In genomic region chr14:94821705-94822104, GRCh38 we compare ENCODE assay signal across 2 cellular contexts.
A peak's percentile ranks its signal among the peaks of the same experiment; 100 is the strongest.
TF ChIP-seq lines count a peak whose summit lies in the region.

No MANE protein-coding gene starts in this region.

TF ChIP-seq in HepG2, 621 proteins besides CTCF, POLR2A, EP300 and RAD21:
- TF ChIP-seq U2AF2 (IDR thresholded peaks at IDR 0.05; ENCODE audit: low read depth, low read length) (no peak), MBD4 (IDR thresholded peaks at IDR 0.05; ENCODE audit: borderline replicate concordance, low read length) (no peak), ZNF530 (CRISPR knock-in tag; IDR thresholded peaks at IDR 0.05; ENCODE audit: low read depth) (no peak), TOPORS (CRISPR knock-in tag; IDR thresholded peaks at IDR 0.05) (no peak), MAFK (conservative IDR thresholded peaks at IDR 0.05 in 1 of 2, IDR thresholded peaks at IDR 0.05 in 1 of 2; ENCODE audit: low read length in 2 of 2) (peak; percentile 85 to 95), IRF2 (CRISPR knock-in tag; IDR thresholded peaks at IDR 0.05) (no peak), MAFF (IDR thresholded peaks at IDR 0.05; ENCODE audit: low read depth, low read length) (peak; percentile 91), ZNF710 (CRISPR knock-in tag; IDR thresholded peaks at IDR 0.05; ENCODE audit: borderline replicate concordance) (no peak), KAT7 (CRISPR knock-in tag; IDR thresholded peaks at IDR 0.05; ENCODE audit: borderline replicate concordance) (no peak), ZNF12 (CRISPR knock-in tag; IDR thresholded peaks at IDR 0.05) (no peak), ZNF207 (IDR thresholded peaks at IDR 0.05; ENCODE audit: borderline replicate concordance) (no peak), HOMEZ (CRISPR knock-in tag; IDR thresholded peaks at IDR 0.05; ENCODE audit: low read depth) (no peak)
- TF ChIP-seq, protein P1, sequence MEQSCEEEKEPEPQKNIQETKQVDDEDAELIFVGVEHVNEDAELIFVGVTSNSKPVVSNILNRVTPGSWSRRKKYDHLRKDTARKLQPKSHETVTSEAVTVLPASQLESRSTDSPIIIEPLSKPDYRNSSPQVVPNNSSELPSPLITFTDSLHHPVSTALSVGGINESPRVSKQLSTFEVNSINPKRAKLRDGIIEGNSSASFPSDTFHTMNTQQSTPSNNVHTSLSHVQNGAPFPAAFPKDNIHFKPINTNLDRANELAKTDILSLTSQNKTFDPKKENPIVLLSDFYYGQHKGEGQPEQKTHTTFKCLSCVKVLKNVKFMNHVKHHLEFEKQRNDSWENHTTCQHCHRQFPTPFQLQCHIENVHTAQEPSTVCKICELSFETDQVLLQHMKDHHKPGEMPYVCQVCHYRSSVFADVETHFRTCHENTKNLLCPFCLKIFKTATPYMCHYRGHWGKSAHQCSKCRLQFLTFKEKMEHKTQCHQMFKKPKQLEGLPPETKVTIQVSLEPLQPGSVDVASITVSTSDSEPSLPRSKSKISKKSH (CRISPR knock-in tag; IDR thresholded peaks at IDR 0.05; ENCODE audit: borderline replicate concordance) = no peak

TF ChIP-seq in K562, 482 proteins besides CTCF, POLR2A, EP300 and RAD21:
- TF ChIP-seq, protein P2, sequence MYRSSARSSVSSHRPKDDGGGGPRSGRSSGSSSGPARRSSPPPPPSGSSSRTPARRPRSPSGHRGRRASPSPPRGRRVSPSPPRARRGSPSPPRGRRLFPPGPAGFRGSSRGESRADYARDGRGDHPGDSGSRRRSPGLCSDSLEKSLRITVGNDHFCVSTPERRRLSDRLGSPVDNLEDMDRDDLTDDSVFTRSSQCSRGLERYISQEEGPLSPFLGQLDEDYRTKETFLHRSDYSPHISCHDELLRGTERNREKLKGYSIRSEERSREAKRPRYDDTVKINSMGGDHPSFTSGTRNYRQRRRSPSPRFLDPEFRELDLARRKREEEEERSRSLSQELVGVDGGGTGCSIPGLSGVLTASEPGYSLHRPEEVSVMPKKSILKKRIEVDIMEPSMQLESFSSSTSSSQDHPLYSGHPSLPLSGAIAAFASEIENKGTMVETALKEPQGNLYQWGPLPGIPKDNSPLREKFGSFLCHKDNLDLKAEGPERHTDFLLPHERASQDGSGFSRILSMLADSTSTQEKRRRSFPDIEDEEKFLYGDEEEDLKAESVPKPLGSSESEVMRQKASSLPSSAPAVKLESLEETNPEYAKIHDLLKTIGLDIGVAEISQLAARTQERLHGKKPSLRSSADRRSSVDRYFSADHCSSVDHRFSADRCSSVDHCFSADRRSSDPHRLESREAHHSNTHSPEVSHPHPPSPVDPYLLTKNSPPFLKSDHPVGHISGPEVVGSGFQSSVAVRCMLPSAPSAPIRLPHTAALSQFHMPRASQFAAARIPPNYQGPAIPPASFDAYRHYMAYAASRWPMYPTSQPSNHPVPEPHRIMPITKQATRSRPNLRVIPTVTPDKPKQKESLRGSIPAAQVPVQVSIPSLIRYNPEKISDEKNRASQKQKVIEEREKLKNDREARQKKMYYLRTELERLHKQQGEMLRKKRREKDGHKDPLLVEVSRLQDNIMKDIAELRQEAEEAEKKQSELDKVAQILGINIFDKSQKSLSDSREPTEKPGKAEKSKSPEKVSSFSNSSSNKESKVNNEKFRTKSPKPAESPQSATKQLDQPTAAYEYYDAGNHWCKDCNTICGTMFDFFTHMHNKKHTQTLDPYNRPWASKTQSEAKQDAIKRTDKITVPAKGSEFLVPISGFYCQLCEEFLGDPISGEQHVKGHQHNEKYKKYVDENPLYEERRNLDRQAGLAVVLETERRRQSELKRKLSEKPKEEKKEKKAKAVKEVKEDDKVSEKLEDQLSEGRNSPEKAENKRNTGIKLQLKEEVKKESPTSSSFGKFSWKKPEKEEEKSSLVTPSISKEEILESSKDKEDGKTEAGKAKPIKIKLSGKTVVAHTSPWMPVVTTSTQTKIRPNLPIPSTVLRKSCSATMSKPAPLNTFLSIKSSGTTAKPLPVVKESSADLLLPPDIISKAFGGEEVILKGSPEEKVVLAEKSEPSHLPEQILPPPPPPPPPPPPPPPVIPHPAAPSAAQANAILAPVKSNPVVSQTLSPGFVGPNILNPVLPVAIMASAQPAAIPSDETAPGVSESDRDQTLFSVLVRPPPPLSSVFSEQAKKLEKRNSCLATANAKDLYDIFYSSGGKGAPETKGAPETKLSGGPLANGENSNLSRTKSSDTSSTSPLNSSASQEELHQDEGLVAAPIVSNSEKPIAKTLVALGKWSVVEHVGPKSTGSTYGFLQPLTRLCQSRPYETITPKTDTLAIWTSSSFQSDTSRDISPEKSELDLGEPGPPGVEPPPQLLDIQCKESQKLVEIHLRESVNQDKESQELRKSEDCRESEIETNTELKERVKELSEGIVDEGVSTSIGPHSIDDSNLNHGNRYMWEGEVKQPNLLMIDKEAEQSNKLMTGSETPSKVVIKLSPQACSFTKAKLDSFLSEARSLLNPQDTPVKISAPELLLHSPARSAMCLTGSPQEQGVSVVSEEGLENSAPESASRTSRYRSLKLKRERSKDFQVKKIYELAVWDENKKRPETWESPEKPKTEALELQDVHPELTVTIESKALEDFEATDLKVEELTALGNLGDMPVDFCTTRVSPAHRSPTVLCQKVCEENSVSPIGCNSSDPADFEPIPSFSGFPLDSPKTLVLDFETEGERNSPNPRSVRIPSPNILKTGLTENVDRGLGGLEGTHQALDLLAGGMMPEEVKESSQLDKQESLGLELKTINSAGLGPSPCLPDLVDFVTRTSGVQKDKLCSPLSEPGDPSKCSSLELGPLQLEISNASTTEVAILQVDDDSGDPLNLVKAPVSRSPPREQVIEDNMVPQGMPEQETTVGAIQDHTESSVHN (IDR thresholded peaks at IDR 0.05; ENCODE audit: borderline replicate concordance in 1 of 2, low read depth in 1 of 2) = no peak
- TF ChIP-seq ZSCAN32 (CRISPR knock-in tag; IDR thresholded peaks at IDR 0.05) (no peak), KHSRP (IDR thresholded peaks at IDR 0.05) (no peak), KDM4B (IDR thresholded peaks at IDR 0.05; ENCODE audit: borderline replicate concordance in 2 of 2, low read depth in 1 of 2) (no peak), MAFK (IDR thresholded peaks at IDR 0.05; ENCODE audit: low read length) (peak; percentile 61), MAFF (IDR thresholded peaks at IDR 0.05; ENCODE audit: low read length) (peak; percentile 46), ZBTB12 (CRISPR knock-in tag; IDR thresholded peaks at IDR 0.05) (no peak), MAFG (tag; conservative IDR thresholded peaks at IDR 0.05) (peak; percentile 15; the same call in 1 of the 2 replicates), PHB (CRISPR knock-in tag; IDR thresholded peaks at IDR 0.05) (no peak), POLR3G (IDR thresholded peaks at IDR 0.05; ENCODE audit: extremely low read depth, insufficient read length, insufficient replicate concordance) (no peak), MBD2 (IDR thresholded peaks at IDR 0.05; ENCODE audit: borderline replicate concordance, low read depth) (no peak), PYGO2 (tag; IDR thresholded peaks at IDR 0.05) (no peak), RAD51 (IDR thresholded peaks at IDR 0.05; ENCODE audit: borderline replicate concordance, low read depth) (no peak), TGIF2 (CRISPR knock-in tag; IDR thresholded peaks at IDR 0.05) (no peak), HNRNPH1 (optimal IDR thresholded peaks at IDR 0.05; ENCODE audit: low read depth, low read length) (no peak), ZNF316 (IDR thresholded peaks at IDR 0.05) (peak; percentile 40; the same call in 1 of the 2 replicates), SAFB2 (IDR thresholded peaks at IDR 0.05; ENCODE audit: borderline replicate concordance, low read depth, low read length, severe bottlenecking) (no peak), SIN3A (IDR thresholded peaks at IDR 0.05; ENCODE audit: borderline replicate concordance in 2 of 2, control insufficient read depth in 1 of 2, low read depth in 2 of 2, low read length in 2 of 2) (no peak), ZNF668 (CRISPR knock-in tag; IDR thresholded peaks at IDR 0.05) (no peak), SRSF3 (IDR thresholded peaks at IDR 0.05; ENCODE audit: insufficient read depth, low read length) (no peak), ZNF695 (CRISPR knock-in tag; IDR thresholded peaks at IDR 0.05) (no peak), C11orf30 (IDR thresholded peaks at IDR 0.05; ENCODE audit: low read depth) (0 out of 2 replicates have a peak, but pooled peaks have one; percentile 15), SP1 (CRISPR knock-in tag; IDR thresholded peaks at IDR 0.05) (no peak), ZNF239 (CRISPR knock-in tag; IDR thresholded peaks at IDR 0.05) (no peak), RNF2 (IDR thresholded peaks at IDR 0.05) (no peak), ZNF431 (CRISPR knock-in tag; IDR thresholded peaks at IDR 0.05) (no peak)
- TF ChIP-seq, protein P3, sequence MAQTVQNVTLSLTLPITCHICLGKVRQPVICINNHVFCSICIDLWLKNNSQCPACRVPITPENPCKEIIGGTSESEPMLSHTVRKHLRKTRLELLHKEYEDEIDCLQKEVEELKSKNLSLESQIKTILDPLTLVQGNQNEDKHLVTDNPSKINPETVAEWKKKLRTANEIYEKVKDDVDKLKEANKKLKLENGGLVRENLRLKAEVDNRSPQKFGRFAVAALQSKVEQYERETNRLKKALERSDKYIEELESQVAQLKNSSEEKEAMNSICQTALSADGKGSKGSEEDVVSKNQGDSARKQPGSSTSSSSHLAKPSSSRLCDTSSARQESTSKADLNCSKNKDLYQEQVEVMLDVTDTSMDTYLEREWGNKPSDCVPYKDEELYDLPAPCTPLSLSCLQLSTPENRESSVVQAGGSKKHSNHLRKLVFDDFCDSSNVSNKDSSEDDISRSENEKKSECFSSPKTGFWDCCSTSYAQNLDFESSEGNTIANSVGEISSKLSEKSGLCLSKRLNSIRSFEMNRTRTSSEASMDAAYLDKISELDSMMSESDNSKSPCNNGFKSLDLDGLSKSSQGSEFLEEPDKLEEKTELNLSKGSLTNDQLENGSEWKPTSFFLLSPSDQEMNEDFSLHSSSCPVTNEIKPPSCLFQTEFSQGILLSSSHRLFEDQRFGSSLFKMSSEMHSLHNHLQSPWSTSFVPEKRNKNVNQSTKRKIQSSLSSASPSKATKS (CRISPR knock-in tag; IDR thresholded peaks at IDR 0.05) = no peak
- TF ChIP-seq, protein P4, sequence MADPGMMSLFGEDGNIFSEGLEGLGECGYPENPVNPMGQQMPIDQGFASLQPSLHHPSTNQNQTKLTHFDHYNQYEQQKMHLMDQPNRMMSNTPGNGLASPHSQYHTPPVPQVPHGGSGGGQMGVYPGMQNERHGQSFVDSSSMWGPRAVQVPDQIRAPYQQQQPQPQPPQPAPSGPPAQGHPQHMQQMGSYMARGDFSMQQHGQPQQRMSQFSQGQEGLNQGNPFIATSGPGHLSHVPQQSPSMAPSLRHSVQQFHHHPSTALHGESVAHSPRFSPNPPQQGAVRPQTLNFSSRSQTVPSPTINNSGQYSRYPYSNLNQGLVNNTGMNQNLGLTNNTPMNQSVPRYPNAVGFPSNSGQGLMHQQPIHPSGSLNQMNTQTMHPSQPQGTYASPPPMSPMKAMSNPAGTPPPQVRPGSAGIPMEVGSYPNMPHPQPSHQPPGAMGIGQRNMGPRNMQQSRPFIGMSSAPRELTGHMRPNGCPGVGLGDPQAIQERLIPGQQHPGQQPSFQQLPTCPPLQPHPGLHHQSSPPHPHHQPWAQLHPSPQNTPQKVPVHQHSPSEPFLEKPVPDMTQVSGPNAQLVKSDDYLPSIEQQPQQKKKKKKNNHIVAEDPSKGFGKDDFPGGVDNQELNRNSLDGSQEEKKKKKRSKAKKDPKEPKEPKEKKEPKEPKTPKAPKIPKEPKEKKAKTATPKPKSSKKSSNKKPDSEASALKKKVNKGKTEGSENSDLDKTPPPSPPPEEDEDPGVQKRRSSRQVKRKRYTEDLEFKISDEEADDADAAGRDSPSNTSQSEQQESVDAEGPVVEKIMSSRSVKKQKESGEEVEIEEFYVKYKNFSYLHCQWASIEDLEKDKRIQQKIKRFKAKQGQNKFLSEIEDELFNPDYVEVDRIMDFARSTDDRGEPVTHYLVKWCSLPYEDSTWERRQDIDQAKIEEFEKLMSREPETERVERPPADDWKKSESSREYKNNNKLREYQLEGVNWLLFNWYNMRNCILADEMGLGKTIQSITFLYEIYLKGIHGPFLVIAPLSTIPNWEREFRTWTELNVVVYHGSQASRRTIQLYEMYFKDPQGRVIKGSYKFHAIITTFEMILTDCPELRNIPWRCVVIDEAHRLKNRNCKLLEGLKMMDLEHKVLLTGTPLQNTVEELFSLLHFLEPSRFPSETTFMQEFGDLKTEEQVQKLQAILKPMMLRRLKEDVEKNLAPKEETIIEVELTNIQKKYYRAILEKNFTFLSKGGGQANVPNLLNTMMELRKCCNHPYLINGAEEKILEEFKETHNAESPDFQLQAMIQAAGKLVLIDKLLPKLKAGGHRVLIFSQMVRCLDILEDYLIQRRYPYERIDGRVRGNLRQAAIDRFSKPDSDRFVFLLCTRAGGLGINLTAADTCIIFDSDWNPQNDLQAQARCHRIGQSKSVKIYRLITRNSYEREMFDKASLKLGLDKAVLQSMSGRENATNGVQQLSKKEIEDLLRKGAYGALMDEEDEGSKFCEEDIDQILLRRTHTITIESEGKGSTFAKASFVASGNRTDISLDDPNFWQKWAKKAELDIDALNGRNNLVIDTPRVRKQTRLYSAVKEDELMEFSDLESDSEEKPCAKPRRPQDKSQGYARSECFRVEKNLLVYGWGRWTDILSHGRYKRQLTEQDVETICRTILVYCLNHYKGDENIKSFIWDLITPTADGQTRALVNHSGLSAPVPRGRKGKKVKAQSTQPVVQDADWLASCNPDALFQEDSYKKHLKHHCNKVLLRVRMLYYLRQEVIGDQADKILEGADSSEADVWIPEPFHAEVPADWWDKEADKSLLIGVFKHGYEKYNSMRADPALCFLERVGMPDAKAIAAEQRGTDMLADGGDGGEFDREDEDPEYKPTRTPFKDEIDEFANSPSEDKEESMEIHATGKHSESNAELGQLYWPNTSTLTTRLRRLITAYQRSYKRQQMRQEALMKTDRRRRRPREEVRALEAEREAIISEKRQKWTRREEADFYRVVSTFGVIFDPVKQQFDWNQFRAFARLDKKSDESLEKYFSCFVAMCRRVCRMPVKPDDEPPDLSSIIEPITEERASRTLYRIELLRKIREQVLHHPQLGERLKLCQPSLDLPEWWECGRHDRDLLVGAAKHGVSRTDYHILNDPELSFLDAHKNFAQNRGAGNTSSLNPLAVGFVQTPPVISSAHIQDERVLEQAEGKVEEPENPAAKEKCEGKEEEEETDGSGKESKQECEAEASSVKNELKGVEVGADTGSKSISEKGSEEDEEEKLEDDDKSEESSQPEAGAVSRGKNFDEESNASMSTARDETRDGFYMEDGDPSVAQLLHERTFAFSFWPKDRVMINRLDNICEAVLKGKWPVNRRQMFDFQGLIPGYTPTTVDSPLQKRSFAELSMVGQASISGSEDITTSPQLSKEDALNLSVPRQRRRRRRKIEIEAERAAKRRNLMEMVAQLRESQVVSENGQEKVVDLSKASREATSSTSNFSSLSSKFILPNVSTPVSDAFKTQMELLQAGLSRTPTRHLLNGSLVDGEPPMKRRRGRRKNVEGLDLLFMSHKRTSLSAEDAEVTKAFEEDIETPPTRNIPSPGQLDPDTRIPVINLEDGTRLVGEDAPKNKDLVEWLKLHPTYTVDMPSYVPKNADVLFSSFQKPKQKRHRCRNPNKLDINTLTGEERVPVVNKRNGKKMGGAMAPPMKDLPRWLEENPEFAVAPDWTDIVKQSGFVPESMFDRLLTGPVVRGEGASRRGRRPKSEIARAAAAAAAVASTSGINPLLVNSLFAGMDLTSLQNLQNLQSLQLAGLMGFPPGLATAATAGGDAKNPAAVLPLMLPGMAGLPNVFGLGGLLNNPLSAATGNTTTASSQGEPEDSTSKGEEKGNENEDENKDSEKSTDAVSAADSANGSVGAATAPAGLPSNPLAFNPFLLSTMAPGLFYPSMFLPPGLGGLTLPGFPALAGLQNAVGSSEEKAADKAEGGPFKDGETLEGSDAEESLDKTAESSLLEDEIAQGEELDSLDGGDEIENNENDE (IDR thresholded peaks at IDR 0.05; ENCODE audit: low read depth, low read length) = no peak
